In genomic region chr4:41665808-41666207, GRCh38 we compare ENCODE assay signal across 27 cellular contexts.
"Had no signal": no experiment of that assay in that cellular context is flagged by ENCODE, and none has a peak within 500 bp of the region (broad histone marks: within the 10 kb centered on the region; RNA-seq: fewer than 3 reads in every experiment).

No MANE protein-coding gene starts in this region.

- DNase-seq: hypothalamus; immature natural killer cell; kidney; left colon; left lung; lower lobe of right lung; mammary epithelial cell; mesenchymal stem cell; naive B cell; natural killer cell; nephron progenitor cell; occipital lobe; right lobe of liver; stimulated activated CD4-positive, alpha-beta T cell treated with anti-CD3 and anti-CD28 coated beads, Interleukin-1b, Interleukin-23, amount 100 ng/mL, for 48 hours; stimulated activated CD4-positive, alpha-beta T cell treated with anti-CD3 and anti-CD28 coated beads, Interleukin-4, amount 100 ng/mL, for 1 hour; stimulated activated naive B cell treated with anti-CD40 and anti-IgM and Interleukin-4, amounts not matched to agents 10 μg/mL and 1 μg/mL and 100 μg/mL, for 72 hours; stimulated activated naive CD8-positive, alpha-beta T cell treated with anti-CD3 and anti-CD28 coated beads, Interleukin-15, Interleukin-2, amounts not matched to agents 100 U/mL and 50 U/mL, for 24 hours; stomach; testis; thyroid gland; transverse colon; upper lobe of left lung had no signal

- H3K4me3 ChIP-seq: left lung, lower lobe of right lung, neural progenitor cell, right atrium auricular region, right lobe of liver, smooth muscle cell, stomach, testis, thyroid gland, transverse colon, upper lobe of left lung, vagina had no signal

- FAIRE-seq: islet of Langerhans, kidney had no signal
